25 cellular contexts compared by ENCODE assay signal in genomic region chr22:19548964-19549363, GRCh38. TPM values are rescaled to one million over a fixed set of nuclear protein-coding genes. Genes with fewer than 3 reads are reported as not detected.
"Had no signal": no experiment of that assay in that cellular context is flagged by ENCODE, and none has a peak within 500 bp of the region (broad histone marks: within the 10 kb centered on the region; RNA-seq: fewer than 3 reads in every experiment).

No MANE protein-coding gene starts in this region.

- FAIRE-seq: HepG2 had no signal

- ATAC-seq: HepG2, Panc1, PC-3 had no signal

- DNase-seq: IMR-90; Kasumi-1; MM.1S; NCI-H1092 treated with DMSO at 0.1 percent for 48 hours; NCI-H1436; NCI-H187; NCI-H2029; NCI-H2081 treated with DMSO at 0.1 percent for 48 hours; NCI-H2171; NCI-H226; NCI-H446; NCI-H510A; NCI-H524 treated with DMSO at 0.1 percent for 48 hours; NCI-H69; NCI-H774; NK-92 treated with Interleukin-12 subunit alpha and Interleukin-12 subunit beta, amount 100 ng/mL, for 24 hours; PC-3; SHP77; SK-N-SH had no signal

RNA-seq across cellular contexts. Expression of gene CLDN5, which starts 24.8 kb away (rescaled TPM):
- total RNA-seq: HepG2, HT1080, M059J, OCI-LY7, SK-MEL-5 had no signal
